ENCODE assay signal across 23 cellular contexts in the genomic region with DNA sequence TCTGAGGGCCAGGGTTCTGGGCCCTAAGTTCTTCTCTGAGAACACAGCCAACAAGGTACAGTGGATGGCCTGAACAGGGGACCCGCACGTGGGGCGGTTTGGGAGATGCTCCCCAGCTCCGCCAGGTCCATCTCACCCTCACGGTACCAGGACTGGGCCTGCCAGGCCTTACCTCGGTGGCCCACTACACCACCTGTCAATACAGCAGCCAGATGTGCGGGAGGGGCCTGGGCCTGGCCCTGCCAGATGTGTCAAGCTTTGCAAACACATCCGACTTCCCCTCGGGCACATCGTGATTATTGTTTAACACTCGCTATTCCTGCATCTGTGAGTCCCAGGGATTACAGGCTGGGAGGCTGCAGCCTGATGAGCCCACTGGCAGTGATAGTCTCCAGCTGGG.
DNase-seq lines count a peak whose midpoint lies in the region; ATAC-seq lines count a peak whose summit lies in the region.
"Had no signal": no experiment of that assay in that cellular context is flagged by ENCODE, and none has a peak within 500 bp of the region (broad histone marks: within the 10 kb centered on the region; RNA-seq: fewer than 3 reads in every experiment).

No MANE protein-coding gene starts in this region.

- H2BK5ac ChIP-seq in mesendoderm (ENCODE audit: low read length) = no peak overlapping the region

- H3K27ac Mint-ChIP-seq in stimulated activated naive CD8-positive, alpha-beta T cell treated with anti-CD3 and anti-CD28 coated beads, Interleukin-15, amount 100 ng/mL, for 72 hours = no peak overlapping the region
- H3K27ac Mint-ChIP-seq: CD4-positive, alpha-beta T cell had no signal

- H3K4me3 ChIP-seq in mesendoderm (ENCODE audit: low read length) = no peak overlapping the region
- H3K4me3 ChIP-seq: A549; BLaER1 treated with 17β-estradiol and CSF1 and Interleukin-3, amounts not matched to agents 10 nM and 100 nM; SJCRH30 had no signal

- no peaks in the 10 kb centered on the region for H3K9me3 Mint-ChIP-seq in stimulated activated naive CD8-positive, alpha-beta T cell treated with anti-CD3 and anti-CD28 coated beads, Interleukin-15, amount 100 ng/mL, for 72 hours
- H3K9me3 Mint-ChIP-seq: CD4-positive, alpha-beta T cell had no signal

- H3K56ac ChIP-seq in mesendoderm (ENCODE audit: low read length) = peak overlapping the region; percentile 34

- no peak overlapping the region for H3K4me2 ChIP-seq in mesendoderm (ENCODE audit: low read length)
- H3K4me2 ChIP-seq: A549 had no signal

- H2BK120ac ChIP-seq in mesendoderm (ENCODE audit: low read depth, low read length) = no peak overlapping the region

- DNase-seq in RPMI7951 (ENCODE audit: low read depth) (peak; percentile 15), mesendoderm (no peak)
- DNase-seq in stimulated activated CD4-positive, alpha-beta T cell treated with anti-CD3 and anti-CD28 coated beads, Interleukin-4, amount 100 ng/mL, for 1 hour = no peak
- DNase-seq in stimulated activated naive CD8-positive, alpha-beta T cell treated with anti-CD3 and anti-CD28 coated beads, Interleukin-15, amount 100 ng/mL, for 72 hours = no peak
- DNase-seq: AML-193; CD4-positive, alpha-beta T cell; DMS53; Karpas-422; MV-4-11; NCI-H1105; NCI-H1436 treated with DMSO at 0.1 percent for 48 hours; NCI-H1930; NCI-H2107; NCI-H524; NCI-H774; SJCRH30 had no signal

- H4K8ac ChIP-seq in mesendoderm (ENCODE audit: low read depth, low read length) = no peak overlapping the region

- no peak overlapping the region for H3K18ac ChIP-seq in mesendoderm (ENCODE audit: low read length)

- no peak overlapping the region for H3K4me3 Mint-ChIP-seq in stimulated activated naive CD8-positive, alpha-beta T cell treated with anti-CD3 and anti-CD28 coated beads, Interleukin-15, amount 100 ng/mL, for 72 hours
- H3K4me3 Mint-ChIP-seq: CD4-positive, alpha-beta T cell had no signal

- H4K5ac ChIP-seq in mesendoderm (ENCODE audit: low read length) = no peak overlapping the region

- WGBS in mesendoderm (ENCODE audit: extremely low coverage, insufficient coverage, low lambda C conversion rate) = no CpG with 5 or more reads among the region's 11 CpGs

- H3K4ac ChIP-seq in mesendoderm (ENCODE audit: low read depth, low read length) = no peak overlapping the region

- peaks cover 11% of the 10 kb centered on the region for H3K4me1 ChIP-seq in mesendoderm (ENCODE audit: control insufficient read depth, low read depth, low read length)
- H3K4me1 ChIP-seq: A549, SJCRH30 had no signal

- ATAC-seq in GM21529 (IDR thresholded peaks at IDR 0.05; ENCODE audit: unreplicated experiment) = no peak
- ATAC-seq in stimulated activated naive CD8-positive, alpha-beta T cell treated with anti-CD3 and anti-CD28 coated beads, Interleukin-15, amount 100 ng/mL, for 72 hours = no peak
- ATAC-seq: A549, HepG2, PC-3 had no signal

- H3K27me3 Mint-ChIP-seq in stimulated activated naive CD8-positive, alpha-beta T cell treated with anti-CD3 and anti-CD28 coated beads, Interleukin-15, amount 100 ng/mL, for 72 hours = peaks cover 50% of the 10 kb centered on the region

- no peak overlapping the region for H3K9ac ChIP-seq in mesendoderm (ENCODE audit: low read length)
- H3K9ac ChIP-seq: BLaER1 treated with 17β-estradiol and CSF1 and Interleukin-3, amounts not matched to agents 10 nM and 100 nM had no signal

- H2BK15ac ChIP-seq in mesendoderm (replicated peaks; ENCODE audit: low read depth) = no peak overlapping the region

- H2AK5ac ChIP-seq in mesendoderm (ENCODE audit: low read length) = no peak overlapping the region

- no peaks in the 10 kb centered on the region for H3K36me3 ChIP-seq in mesendoderm (ENCODE audit: control insufficient read depth, insufficient read depth, low read length)
- H3K36me3 ChIP-seq: BLaER1 treated with 17β-estradiol and CSF1 and Interleukin-3, amounts not matched to agents 10 nM and 100 nM; SJCRH30 had no signal

- H3K23ac ChIP-seq in mesendoderm (ENCODE audit: low read length) = no peak overlapping the region

- peak overlapping the region; percentile 90 for H3K27ac ChIP-seq in cingulate gyrus (ENCODE audit: low read depth, low read length)
- no peak overlapping the region for H3K27ac ChIP-seq in mesendoderm (ENCODE audit: low read depth, low read length)
- peak overlapping the region; percentile 98 for H3K27ac ChIP-seq in temporal lobe (ENCODE audit: low read depth, low read length)
- H3K27ac ChIP-seq: A549; BLaER1 treated with 17β-estradiol and CSF1 and Interleukin-3, amounts not matched to agents 10 nM and 100 nM; SJCRH30 had no signal

- peaks cover 7% of the 10 kb centered on the region for H3K4me1 Mint-ChIP-seq in stimulated activated naive CD8-positive, alpha-beta T cell treated with anti-CD3 and anti-CD28 coated beads, Interleukin-15, amount 100 ng/mL, for 72 hours

- H3K27me3 ChIP-seq in mesendoderm (ENCODE audit: insufficient read depth, low read length, poor library complexity) = no peaks in the 10 kb centered on the region
- H3K27me3 ChIP-seq: BLaER1 treated with 17β-estradiol and CSF1 and Interleukin-3, amounts not matched to agents 10 nM and 100 nM; SJCRH30 had no signal

- no peaks in the 10 kb centered on the region for H3K79me1 ChIP-seq in mesendoderm (ENCODE audit: low read length)

- no peaks in the 10 kb centered on the region for H3K79me2 ChIP-seq in mesendoderm (ENCODE audit: control insufficient read depth, insufficient read depth, low read length)
